1 cellular context compared by ENCODE assay signal in the genomic region with DNA sequence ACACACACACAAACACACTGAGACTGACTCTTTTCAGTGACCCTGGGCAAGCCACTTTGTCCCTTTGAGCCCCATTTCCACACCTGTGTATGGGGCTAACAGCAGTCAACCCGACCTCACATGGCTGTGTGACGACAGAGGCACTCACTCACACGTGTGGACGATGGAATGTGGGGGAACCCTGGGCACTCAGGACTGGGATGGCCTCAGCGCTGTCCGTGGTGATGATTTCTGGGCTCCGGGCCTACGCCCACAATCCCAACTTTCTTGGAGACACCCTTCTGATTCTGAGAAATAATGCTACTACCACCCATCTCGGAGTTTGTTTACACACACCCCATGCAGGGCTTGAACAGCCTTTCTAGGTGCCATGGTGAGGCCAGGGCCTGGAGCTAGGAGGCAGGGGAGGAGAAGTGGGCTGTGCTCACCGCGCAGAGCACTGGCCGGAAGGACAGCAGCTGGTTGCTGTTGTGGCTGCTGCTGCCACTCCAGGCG.
TF ChIP-seq lines count a peak whose summit lies in the region.

No MANE protein-coding gene starts in this region.

TF ChIP-seq in WTC11, 78 proteins besides CTCF, POLR2A, EP300 and RAD21 (continued from another document):
- TF ChIP-seq, protein P1, sequence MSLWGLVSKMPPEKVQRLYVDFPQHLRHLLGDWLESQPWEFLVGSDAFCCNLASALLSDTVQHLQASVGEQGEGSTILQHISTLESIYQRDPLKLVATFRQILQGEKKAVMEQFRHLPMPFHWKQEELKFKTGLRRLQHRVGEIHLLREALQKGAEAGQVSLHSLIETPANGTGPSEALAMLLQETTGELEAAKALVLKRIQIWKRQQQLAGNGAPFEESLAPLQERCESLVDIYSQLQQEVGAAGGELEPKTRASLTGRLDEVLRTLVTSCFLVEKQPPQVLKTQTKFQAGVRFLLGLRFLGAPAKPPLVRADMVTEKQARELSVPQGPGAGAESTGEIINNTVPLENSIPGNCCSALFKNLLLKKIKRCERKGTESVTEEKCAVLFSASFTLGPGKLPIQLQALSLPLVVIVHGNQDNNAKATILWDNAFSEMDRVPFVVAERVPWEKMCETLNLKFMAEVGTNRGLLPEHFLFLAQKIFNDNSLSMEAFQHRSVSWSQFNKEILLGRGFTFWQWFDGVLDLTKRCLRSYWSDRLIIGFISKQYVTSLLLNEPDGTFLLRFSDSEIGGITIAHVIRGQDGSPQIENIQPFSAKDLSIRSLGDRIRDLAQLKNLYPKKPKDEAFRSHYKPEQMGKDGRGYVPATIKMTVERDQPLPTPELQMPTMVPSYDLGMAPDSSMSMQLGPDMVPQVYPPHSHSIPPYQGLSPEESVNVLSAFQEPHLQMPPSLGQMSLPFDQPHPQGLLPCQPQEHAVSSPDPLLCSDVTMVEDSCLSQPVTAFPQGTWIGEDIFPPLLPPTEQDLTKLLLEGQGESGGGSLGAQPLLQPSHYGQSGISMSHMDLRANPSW (CRISPR knock-in tag; conservative IDR thresholded peaks at IDR 0.05; ENCODE audit: low read depth) = no peak
- TF ChIP-seq TEAD4 (CRISPR knock-in tag; IDR thresholded peaks at IDR 0.05) (0 out of 2 replicates have a peak, but pooled peaks have one; percentile 66), FOXJ3 (CRISPR knock-in tag; IDR thresholded peaks at IDR 0.05; ENCODE audit: borderline replicate concordance) (no peak), ETV6 (CRISPR knock-in tag; IDR thresholded peaks at IDR 0.05) (no peak), ATF1 (CRISPR knock-in tag; IDR thresholded peaks at IDR 0.05) (no peak), ZNF232 (CRISPR knock-in tag; IDR thresholded peaks at IDR 0.05) (no peak), ZNF121 (CRISPR knock-in tag; IDR thresholded peaks at IDR 0.05) (no peak), FOXP1 (CRISPR knock-in tag; IDR thresholded peaks at IDR 0.05; ENCODE audit: borderline replicate concordance) (no peak), PRRX2 (CRISPR knock-in tag; IDR thresholded peaks at IDR 0.05) (no peak)
- TF ChIP-seq, protein P2, sequence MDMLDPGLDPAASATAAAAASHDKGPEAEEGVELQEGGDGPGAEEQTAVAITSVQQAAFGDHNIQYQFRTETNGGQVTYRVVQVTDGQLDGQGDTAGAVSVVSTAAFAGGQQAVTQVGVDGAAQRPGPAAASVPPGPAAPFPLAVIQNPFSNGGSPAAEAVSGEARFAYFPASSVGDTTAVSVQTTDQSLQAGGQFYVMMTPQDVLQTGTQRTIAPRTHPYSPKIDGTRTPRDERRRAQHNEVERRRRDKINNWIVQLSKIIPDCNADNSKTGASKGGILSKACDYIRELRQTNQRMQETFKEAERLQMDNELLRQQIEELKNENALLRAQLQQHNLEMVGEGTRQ (CRISPR knock-in tag; IDR thresholded peaks at IDR 0.05) = no peak
- TF ChIP-seq, protein P3, sequence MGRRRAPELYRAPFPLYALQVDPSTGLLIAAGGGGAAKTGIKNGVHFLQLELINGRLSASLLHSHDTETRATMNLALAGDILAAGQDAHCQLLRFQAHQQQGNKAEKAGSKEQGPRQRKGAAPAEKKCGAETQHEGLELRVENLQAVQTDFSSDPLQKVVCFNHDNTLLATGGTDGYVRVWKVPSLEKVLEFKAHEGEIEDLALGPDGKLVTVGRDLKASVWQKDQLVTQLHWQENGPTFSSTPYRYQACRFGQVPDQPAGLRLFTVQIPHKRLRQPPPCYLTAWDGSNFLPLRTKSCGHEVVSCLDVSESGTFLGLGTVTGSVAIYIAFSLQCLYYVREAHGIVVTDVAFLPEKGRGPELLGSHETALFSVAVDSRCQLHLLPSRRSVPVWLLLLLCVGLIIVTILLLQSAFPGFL (CRISPR knock-in tag; IDR thresholded peaks at IDR 0.05; ENCODE audit: borderline replicate concordance) = no peak
